Comparison of ENCODE assay signal across 13 cellular contexts in the genomic region with DNA sequence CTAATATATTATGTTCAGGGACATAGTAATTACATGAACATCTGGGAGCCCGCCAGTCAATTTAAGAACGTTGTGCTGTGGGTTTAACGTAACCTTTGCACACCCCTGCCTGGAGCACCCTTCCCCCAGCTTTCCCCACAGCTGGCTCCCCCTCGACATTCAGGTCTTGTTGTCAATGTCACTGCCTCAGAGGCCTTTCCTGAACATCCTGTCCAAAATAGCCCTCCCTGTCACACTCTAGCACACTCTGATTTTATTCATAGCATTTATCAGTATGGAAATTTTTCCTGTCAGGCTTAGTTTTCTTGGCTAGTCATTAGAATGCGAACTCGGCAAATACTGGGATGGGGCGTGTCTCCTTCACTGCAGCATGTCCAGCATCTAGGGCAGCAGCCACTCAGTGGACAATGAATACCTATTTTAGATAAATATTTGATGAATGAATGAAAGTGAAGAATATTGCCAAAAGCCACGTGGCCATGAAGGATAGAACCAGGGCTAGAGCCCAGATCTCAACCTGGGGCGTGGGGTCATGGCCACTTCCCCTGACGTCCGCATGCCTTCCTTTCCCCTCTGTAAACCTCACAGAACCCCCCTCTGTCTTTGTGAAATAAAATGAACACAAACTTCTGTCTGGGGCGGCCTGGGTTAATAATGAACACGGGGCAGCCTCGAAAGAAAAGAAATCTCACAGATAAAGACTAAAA. TPM values are rescaled to one million over a fixed set of nuclear protein-coding genes. Genes with fewer than 3 reads are reported as not detected.
A peak's percentile ranks its signal among the peaks of the same experiment; 100 is the strongest.
DNase-seq lines count a peak whose midpoint lies in the region; ATAC-seq and TF ChIP-seq lines count a peak whose summit lies in the region.
"Had no signal": no experiment of that assay in that cellular context is flagged by ENCODE, and none has a peak within 500 bp of the region (broad histone marks: within the 10 kb centered on the region; RNA-seq: fewer than 3 reads in every experiment).

No MANE protein-coding gene starts in this region.

- H3K9me3 Mint-ChIP-seq in MCF 10A (ENCODE audit: unreplicated experiment): no peaks in the 10 kb centered on the region
- no peaks in the 10 kb centered on the region for H3K9me3 Mint-ChIP-seq in stimulated activated memory B cell treated with anti-CD40 and anti-IgM and Interleukin-4, amounts not matched to agents 10 μg/mL and 1 μg/mL and 100 μg/mL, for 72 hours

- peak overlapping the region; percentile 64 for H2AFZ ChIP-seq in mammary epithelial cell (ENCODE audit: low read depth, low read length)

- H3K4me2 ChIP-seq in mammary epithelial cell (ENCODE audit: insufficient read depth, low read depth, low read length): no peak overlapping the region

- H3K9ac ChIP-seq in mammary epithelial cell (ENCODE audit: insufficient read depth, low read length): no peak overlapping the region

- H3K79me2 ChIP-seq in mammary epithelial cell (ENCODE audit: insufficient read depth, low read length): no peaks in the 10 kb centered on the region

- H3K4me3 ChIP-seq in mammary epithelial cell (replicated peaks in 1 of 3; ENCODE audit: insufficient read depth in 1 of 3, low read depth in 2 of 3, low read length in 3 of 3) (no peak overlapping the region), fibroblast of the aortic adventitia (ENCODE audit: low read depth, low read length) (no peak overlapping the region)

- TF ChIP-seq CTCF in mammary epithelial cell (conservative IDR thresholded peaks at IDR 0.05 in 1 of 2, IDR thresholded peaks at IDR 0.05 in 1 of 2; ENCODE audit: extremely low read depth in 1 of 2, insufficient read depth in 1 of 2, low read depth in 1 of 2, low read length in 2 of 2) (no peak), MCF 10A (IDR thresholded peaks at IDR 0.05; ENCODE audit: unreplicated experiment) (no peak), fibroblast of the aortic adventitia (IDR thresholded peaks at IDR 0.05; ENCODE audit: insufficient read depth, low read length) (no peak)

- no peaks in the 10 kb centered on the region for H3K9me3 ChIP-seq in mammary epithelial cell (replicated peaks; ENCODE audit: insufficient read depth, low read length)

- H3K4me3 Mint-ChIP-seq in MCF 10A (ENCODE audit: unreplicated experiment): no peak overlapping the region
- H3K4me3 Mint-ChIP-seq in stimulated activated memory B cell treated with anti-CD40 and anti-IgM and Interleukin-4, amounts not matched to agents 10 μg/mL and 1 μg/mL and 100 μg/mL, for 72 hours: peak overlapping the region; percentile 69

- ATAC-seq in stimulated activated memory B cell treated with anti-CD40 and anti-IgM and Interleukin-4, amounts not matched to agents 10 μg/mL and 1 μg/mL and 100 μg/mL, for 72 hours: no peak
- no peak for ATAC-seq in GM19452 (IDR thresholded peaks at IDR 0.05; ENCODE audit: unreplicated experiment)
- ATAC-seq in GM21515 (IDR thresholded peaks at IDR 0.05; ENCODE audit: unreplicated experiment): no peak

- BruUV-seq in mammary epithelial cell (replicated peaks; lab: Mats Ljungman, UMichigan) (no TSS peak), MCF 10A (replicated peaks; lab: Mats Ljungman, UMichigan) (no TSS peak)

- POLR2A ChIA-PET in MCF 10A (lab: Yijun Ruan, JAX): no interaction called here

- no peaks in the 10 kb centered on the region for H3K36me3 ChIP-seq in mammary epithelial cell (ENCODE audit: insufficient read depth, low read length)

- 67% methylated on average over 13 of the region's 14 CpGs for WGBS in mammary epithelial cell (ENCODE audit: low coverage, missing lambda C conversion rate)

- no peaks in the 10 kb centered on the region for H3K27me3 Mint-ChIP-seq in MCF 10A (ENCODE audit: insufficient read depth, unreplicated experiment)
- no peaks in the 10 kb centered on the region for H3K27me3 Mint-ChIP-seq in stimulated activated memory B cell treated with anti-CD40 and anti-IgM and Interleukin-4, amounts not matched to agents 10 μg/mL and 1 μg/mL and 100 μg/mL, for 72 hours

- dilution Hi-C loops in mammary epithelial cell (cut with HindIII; ENCODE audit: low sequenced_read_pairs): loop anchor here (5.0 kb wide), 1 partner anchor 40 kb away; no protein-coding TSS in a partner anchor

- H3K4me1 ChIP-seq in mammary epithelial cell (ENCODE audit: insufficient read depth, low read length): peaks cover 35% of the 10 kb centered on the region

- no peaks in the 10 kb centered on the region for H3K36me3 Mint-ChIP-seq in MCF 10A (ENCODE audit: insufficient read depth, unreplicated experiment)
- H3K36me3 Mint-ChIP-seq in stimulated activated memory B cell treated with anti-CD40 and anti-IgM and Interleukin-4, amounts not matched to agents 10 μg/mL and 1 μg/mL and 100 μg/mL, for 72 hours: no peaks in the 10 kb centered on the region

- H4K20me1 ChIP-seq in mammary epithelial cell (ENCODE audit: insufficient read depth, low read length): no peaks in the 10 kb centered on the region

- DNase-seq in mammary epithelial cell (no peak), MCF 10A (ENCODE audit: unreplicated experiment) (no peak), NCI-H69 (lab: John Stamatoyannopoulos, UW) (peak; percentile 67), fibroblast of the aortic adventitia (ENCODE audit: low read depth) (peak; percentile 4), inferior parietal cortex (ENCODE audit: extremely low spot score) (no peak)
- DNase-seq: activated CD4-positive, alpha-beta T cell treated with anti-CD3 and anti-CD28 coated beads for 4 hours; cortex of kidney; NK-92 treated with Interleukin-12 subunit alpha and Interleukin-12 subunit beta, amount 100 ng/mL, for 24 hours; nucleus accumbens had no signal

- CTCF ChIA-PET in mammary epithelial cell (lab: Charles Lee; ENCODE audit: low non-redundant PET): no interaction called here
- CTCF ChIA-PET in MCF 10A (lab: Yijun Ruan, JAX): interaction anchor here (0.8 kb wide), 1 partner anchor 39 kb away, joined by 3 read pairs; no protein-coding TSS in a partner anchor

- no peaks in the 10 kb centered on the region for H3K27me3 ChIP-seq in mammary epithelial cell (ENCODE audit: insufficient read depth, low read length)

- intact Hi-C loops in mammary epithelial cell (cut with micrococcal nuclease): no loop called here
- intact Hi-C loops in MCF 10A (cut with micrococcal nuclease): no loop called here

- in situ Hi-C loops in mammary epithelial cell (cut with MboI; ENCODE audit: low sequenced_read_pairs in 2 of 2): no loop called here

- H3K27ac ChIP-seq in mammary epithelial cell (ENCODE audit: insufficient read depth, low read depth, low read length): no peak overlapping the region

- no peaks in the 10 kb centered on the region for H3K4me1 Mint-ChIP-seq in MCF 10A (ENCODE audit: insufficient read depth, unreplicated experiment)
- peaks cover 49% of the 10 kb centered on the region for H3K4me1 Mint-ChIP-seq in stimulated activated memory B cell treated with anti-CD40 and anti-IgM and Interleukin-4, amounts not matched to agents 10 μg/mL and 1 μg/mL and 100 μg/mL, for 72 hours

- no peak overlapping the region for H3K27ac Mint-ChIP-seq in MCF 10A (ENCODE audit: low read depth, unreplicated experiment)
- peak overlapping the region; percentile 88 for H3K27ac Mint-ChIP-seq in stimulated activated memory B cell treated with anti-CD40 and anti-IgM and Interleukin-4, amounts not matched to agents 10 μg/mL and 1 μg/mL and 100 μg/mL, for 72 hours

RNA-seq across cellular contexts. Expression of a gene that starts 10.5 kb away (rescaled TPM):
- under 1 TPM in 1 of 2 donors, not detected in 1; under 0.01 TPM for total RNA-seq in mammary epithelial cell
- polyA plus RNA-seq in mammary epithelial cell: 0.07 TPM
- not detected for polyA minus RNA-seq in mammary epithelial cell
- not detected in 2 replicates for total RNA-seq in MCF 10A (2022)
- 0.16 TPM in 1 of 2 replicates, not detected in the other for total RNA-seq in fibroblast of the aortic adventitia (ENCODE audit: low replicate concordance)

RNA-seq across cellular contexts. Expression of a gene that starts 57.9 kb away (rescaled TPM):
- not detected for total RNA-seq in mammary epithelial cell
- 0.02 TPM for polyA plus RNA-seq in mammary epithelial cell
- not detected for polyA minus RNA-seq in mammary epithelial cell
- not detected in 2 replicates for total RNA-seq in MCF 10A (2022)
- total RNA-seq in fibroblast of the aortic adventitia (ENCODE audit: low replicate concordance): not detected in 2 replicates
- polyA plus RNA-seq: keratinocyte had no signal

Comparison
In these comparisons a context has a peak if more than half of its experiments do, and no peak if none do; other contexts are left out.
1. DNase-seq: peak in NCI-H69 (single experiment) and fibroblast of the aortic adventitia (single experiment); none in mammary epithelial cell (single experiment), MCF 10A (single experiment) and inferior parietal cortex (single experiment).